26 cellular contexts compared by ENCODE assay signal in the genomic region with DNA sequence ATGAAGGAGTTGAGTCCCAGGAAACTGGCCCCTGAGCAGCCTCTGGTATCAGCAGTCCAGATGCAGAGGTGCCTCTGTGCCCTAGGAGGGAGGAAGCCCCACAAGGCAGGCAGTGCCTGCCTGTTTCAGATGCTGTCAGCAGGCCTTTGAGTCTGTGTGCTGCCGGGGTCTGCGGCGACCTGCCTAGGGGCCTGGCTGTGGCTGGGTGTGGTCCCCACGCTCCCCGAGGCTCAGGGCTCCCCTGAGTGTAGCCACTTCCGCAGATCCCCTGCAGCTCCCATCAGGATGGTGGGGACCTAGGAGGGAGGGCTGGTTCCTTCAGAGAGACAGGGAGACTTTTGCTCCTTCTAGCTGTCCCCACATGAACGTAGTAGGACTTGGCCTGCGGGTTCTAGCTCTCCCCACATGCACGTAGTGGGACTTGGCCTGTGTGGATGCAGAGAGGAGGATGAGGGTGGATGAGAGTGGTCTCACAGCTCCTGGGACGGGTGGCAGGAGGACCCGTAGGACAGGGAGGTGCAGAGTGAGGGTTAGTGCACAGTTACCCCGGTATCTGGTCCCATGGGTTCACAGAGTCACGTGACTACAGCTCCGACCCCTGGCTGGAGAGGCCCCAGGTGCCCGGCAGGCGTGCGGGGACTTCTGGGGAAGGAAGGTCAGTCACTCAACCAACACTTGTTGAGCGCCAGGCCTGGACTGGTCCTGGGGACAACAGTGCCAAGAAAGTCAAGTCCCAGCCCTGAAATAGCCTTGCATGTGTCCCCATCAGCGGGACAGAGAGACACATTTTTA. TPM values are rescaled to one million over a fixed set of nuclear protein-coding genes. Genes with fewer than 3 reads are reported as not detected.
"Had no signal": no experiment of that assay in that cellular context is flagged by ENCODE, and none has a peak within 500 bp of the region (broad histone marks: within the 10 kb centered on the region; RNA-seq: fewer than 3 reads in every experiment).

No MANE protein-coding gene starts in this region.

- H3K27ac ChIP-seq: colonic mucosa, epithelial cell of prostate, gastrocnemius medialis, left lung, lower lobe of right lung, pancreas, sigmoid colon, thoracic aorta, tibial nerve, upper lobe of left lung had no signal

- H3K9me3 ChIP-seq: colonic mucosa, gastrocnemius medialis, lower lobe of right lung, pancreas, thoracic aorta, upper lobe of left lung had no signal

- H3K27me3 ChIP-seq: colonic mucosa, pancreas, sigmoid colon, tibial nerve, upper lobe of left lung had no signal

- ATAC-seq: esophagus mucosa; gastrocnemius medialis; left lung; lower lobe of right lung; naive thymus-derived CD8-positive, alpha-beta T cell; pancreas; stimulated activated memory B cell treated with anti-CD40 and anti-IgM and Interleukin-4, amounts not matched to agents 10 μg/mL and 1 μg/mL and 100 μg/mL, for 72 hours; stimulated activated naive CD8-positive, alpha-beta T cell treated with anti-CD3 and anti-CD28 coated beads, Interleukin-15, Interleukin-2, amounts not matched to agents 100 U/mL and 50 U/mL, for 24 hours had no signal

- DNase-seq: colonic mucosa; effector CD8-positive, alpha-beta T cell; endodermal cell; foreskin fibroblast; gastrocnemius medialis; head of caudate nucleus; left lung; lower lobe of right lung; naive thymus-derived CD8-positive, alpha-beta T cell; nephron progenitor cell; occipital lobe; pancreas; retina; sigmoid colon; stimulated activated CD4-positive, alpha-beta T cell treated with anti-CD3 and anti-CD28 coated beads, Interleukin-4, amount 100 ng/mL, for 4 hours; stimulated activated naive CD8-positive, alpha-beta T cell treated with anti-CD3 and anti-CD28 coated beads, Interleukin-15, Interleukin-2, amounts not matched to agents 100 U/mL and 50 U/mL, for 24 hours; substantia nigra had no signal

- H3K36me3 ChIP-seq: colonic mucosa, gastrocnemius medialis, left lung, lower lobe of right lung, pancreas, sigmoid colon, thoracic aorta, tibial nerve, upper lobe of left lung had no signal

- FAIRE-seq: keratinocyte, pancreas, urothelium cell line had no signal

- H3K4me3 ChIP-seq: colonic mucosa, gastrocnemius medialis, left lung, lower lobe of right lung, pancreas, sigmoid colon, thoracic aorta, tibial nerve, upper lobe of left lung had no signal

- H3K4me1 ChIP-seq: colonic mucosa, gastrocnemius medialis, left lung, lower lobe of right lung, pancreas, tibial nerve, upper lobe of left lung had no signal

RNA-seq across cellular contexts. Expression of gene CDH4, which starts 41.0 kb away (rescaled TPM):
- total RNA-seq: esophagus mucosa, mesenteric fat pad, thoracic aorta had no signal
